ENCODE assay signal across 17 cellular contexts in genomic region chr15:82552861-82553260, GRCh38. TPM values are rescaled to one million over a fixed set of nuclear protein-coding genes. Genes with fewer than 3 reads are reported as not detected.
A peak's percentile ranks its signal among the peaks of the same experiment; 100 is the strongest.
DNase-seq lines count a peak whose midpoint lies in the region; ATAC-seq, FAIRE-seq and TF ChIP-seq lines count a peak whose summit lies in the region.
"Had no signal": no experiment of that assay in that cellular context is flagged by ENCODE, and none has a peak within 500 bp of the region (broad histone marks: within the 10 kb centered on the region; RNA-seq: fewer than 3 reads in every experiment).

No MANE protein-coding gene starts in this region.

- no peaks in the 10 kb centered on the region for H3K27me3 Mint-ChIP-seq in Caco-2 (ENCODE audit: insufficient read depth, unreplicated experiment)

- H3K9me3 Mint-ChIP-seq in Caco-2 (ENCODE audit: unreplicated experiment), result no peaks in the 10 kb centered on the region
- H3K9me3 Mint-ChIP-seq: CD4-positive, alpha-beta memory T cell; H9 had no signal

- H3K4me1 Mint-ChIP-seq in Caco-2 (ENCODE audit: low read depth, unreplicated experiment), result no peaks in the 10 kb centered on the region
- H3K4me1 Mint-ChIP-seq: CD14-positive monocyte; CD4-positive, alpha-beta memory T cell had no signal

- 24 to 46% (median 26%) methylated on average over 2 of the region's 2 CpGs for WGBS in psoas muscle, 3 donors

- H3K27ac ChIP-seq in coronary artery (no peak overlapping the region), psoas muscle (peak overlapping the region; percentile 6)
- H3K27ac ChIP-seq: BLaER1 had no signal

- H3K4me1 ChIP-seq in psoas muscle, result peaks cover 15% of the 10 kb centered on the region
- H3K4me1 ChIP-seq in Caco-2, result no peaks in the 10 kb centered on the region
- H3K4me1 ChIP-seq: BLaER1 had no signal

- POLR2A ChIA-PET in Caco-2 (lab: Charles Lee), result no interaction called here

- no peak overlapping the region for H3K27ac Mint-ChIP-seq in Caco-2 (ENCODE audit: unreplicated experiment)
- H3K27ac Mint-ChIP-seq: CD14-positive monocyte, H9 had no signal

- no peak for FAIRE-seq in frontal cortex (lab: Jason Lieb, UNC)
- FAIRE-seq: GM12878, HTR-8/SVneo had no signal

- H3K36me3 ChIP-seq in psoas muscle (ENCODE audit: insufficient read depth in 1 of 2, low read depth in 1 of 2) (no peaks in the 10 kb centered on the region), Caco-2 (ENCODE audit: control insufficient read depth, insufficient read depth, low read length) (no peaks in the 10 kb centered on the region)
- H3K36me3 ChIP-seq: BLaER1 had no signal

- H3K36me3 Mint-ChIP-seq in Caco-2 (ENCODE audit: insufficient read depth, unreplicated experiment), result no peaks in the 10 kb centered on the region
- H3K36me3 Mint-ChIP-seq: CD14-positive monocyte; CD4-positive, alpha-beta memory T cell had no signal

- no TSS peak for BruUV-seq in Caco-2 (replicated peaks; lab: Mats Ljungman, UMichigan)

- H3K4me3 Mint-ChIP-seq in Caco-2 (ENCODE audit: unreplicated experiment), result no peak overlapping the region
- H3K4me3 Mint-ChIP-seq: CD4-positive, alpha-beta memory T cell; H9 had no signal

- TF ChIP-seq CTCF in coronary artery (IDR thresholded peaks at IDR 0.05) (no peak), psoas muscle (IDR thresholded peaks at IDR 0.05) (no peak), Caco-2 (IDR thresholded peaks at IDR 0.05; ENCODE audit: insufficient read depth in 1 of 2, low read depth in 1 of 2, low read length in 1 of 2, severe bottlenecking in 1 of 2, unreplicated experiment in 1 of 2) (no peak)

- CTCF ChIA-PET in Caco-2 (lab: Charles Lee), result no interaction called here

- H3K4me3 ChIP-seq in coronary artery (no peak overlapping the region), psoas muscle (no peak overlapping the region), Caco-2 (ENCODE audit: low read depth, low read length) (no peak overlapping the region)
- H3K4me3 ChIP-seq: BLaER1, GM12878 had no signal

- peak; percentile 4 for DNase-seq in activated CD8-positive, alpha-beta memory T cell treated with anti-CD3 and anti-CD28 coated beads for 24 hours
- no peak for DNase-seq in activated CD8-positive, alpha-beta memory T cell treated with anti-CD3 and anti-CD28 coated beads, Interleukin-2, amount 50 U/mL, for 4 hours
- DNase-seq in coronary artery (ENCODE audit: low spot score), result peak; percentile 28
- no peak for DNase-seq in psoas muscle
- DNase-seq in Caco-2, result no peak
- no peak for DNase-seq in frontal cortex (ENCODE audit: low spot score in 2 of 2)
- no peak for DNase-seq in NCI-H526 treated with DMSO at 0.1 percent for 48 hours (lab: John Stamatoyannopoulos, UW)
- DNase-seq: 8988T; Calu3; CD4-positive, alpha-beta memory T cell; DMS79 treated with DMSO at 0.1 percent for 48 hours; GOT3; H9 had no signal

- intact Hi-C loops in psoas muscle (cut with DNase I), result loop anchor here in 1 of 2 donors (5.0 kb wide), 1 partner anchor 204 kb away; no protein-coding TSS in a partner anchor
- intact Hi-C loops in Caco-2 (cut with micrococcal nuclease; ENCODE audit: unreplicated experiment), result no loop called here

- ATAC-seq in psoas muscle, result peak; percentile 69 to 87 (median 82)
- ATAC-seq: GM12878 had no signal

- H3K9me3 ChIP-seq in psoas muscle (no peaks in the 10 kb centered on the region), Caco-2 (no peaks in the 10 kb centered on the region)
- H3K9me3 ChIP-seq: BLaER1 had no signal

- no peaks in the 10 kb centered on the region for H3K27me3 ChIP-seq in psoas muscle (ENCODE audit: insufficient read depth in 3 of 3, low read length in 2 of 3)
- H3K27me3 ChIP-seq in Caco-2 (replicated peaks; ENCODE audit: control insufficient read depth, insufficient read depth, low read length), result no peaks in the 10 kb centered on the region
- H3K27me3 ChIP-seq: BLaER1 had no signal

RNA-seq across cellular contexts. Expression of gene RPS17, which starts 12.6 kb away (rescaled TPM):
- total RNA-seq in psoas muscle (1,000 to 10,000 TPM in 1 of 4 donors, 100 to 1,000 TPM in 3; 724 to 1,041 (median 906) TPM), Caco-2 (2022) (1,992 and 2,047 TPM in 2 replicates), frontal cortex (1,382 TPM)
- polyA plus RNA-seq in psoas muscle, result 1,000 to 10,000 TPM; 1,927 to 3,349 (median 2,132) TPM

Comparison
In these comparisons a context has a peak if more than half of its experiments do, and no peak if none do; other contexts are left out.
1. DNase-seq: peak in activated CD8-positive, alpha-beta memory T cell treated with anti-CD3 and anti-CD28 coated beads for 24 hours (single experiment) and coronary artery (single experiment); none in activated CD8-positive, alpha-beta memory T cell treated with anti-CD3 and anti-CD28 coated beads, Interleukin-2, amount 50 U/mL, for 4 hours (single experiment), psoas muscle (0 of 2), Caco-2 (0 of 2), frontal cortex (0 of 2) and NCI-H526 treated with DMSO at 0.1 percent for 48 hours (single experiment).